In genomic region chr11:33065445-33066178, GRCh38 we compare ENCODE assay signal across 8 cellular contexts.
A peak's percentile ranks its signal among the peaks of the same experiment; 100 is the strongest.
DNase-seq lines count a peak whose midpoint lies in the region; ATAC-seq and TF ChIP-seq lines count a peak whose summit lies in the region.

No MANE protein-coding gene starts in this region.

- H3K4me3 ChIP-seq in HAP-1 (no peak overlapping the region), astrocyte of the spinal cord (ENCODE audit: low read depth, low read length) (no peak overlapping the region)

- in situ Hi-C loops in HAP-1 (cut with MboI; ENCODE audit: low sequenced_read_pairs): no loop called here
- in situ Hi-C loops in astrocyte of the spinal cord (cut with HindIII; ENCODE audit: low sequenced_read_pairs): no loop called here

- no peaks in the 10 kb centered on the region for H3K27me3 ChIP-seq in HAP-1 (ENCODE audit: low read depth)

- H3K4me1 ChIP-seq in HAP-1: no peaks in the 10 kb centered on the region

- no peaks in the 10 kb centered on the region for H3K9me3 ChIP-seq in HAP-1

- TF ChIP-seq CTCF in astrocyte of the spinal cord (IDR thresholded peaks at IDR 0.05; ENCODE audit: low read depth, low read length): peak; percentile 96

- no peak for ATAC-seq in HG03439 (IDR thresholded peaks at IDR 0.05; ENCODE audit: unreplicated experiment)

- peak; percentile 14 for DNase-seq in DMS153 (lab: John Stamatoyannopoulos, UW)
- peak; percentile 82 to 84 for DNase-seq in HAP-1 (ENCODE audit: low spot score in 2 of 2)
- DNase-seq in NCI-H146 (lab: John Stamatoyannopoulos, UW): peak; percentile 64
- peak; percentile 63 for DNase-seq in UCSD-AML1 (lab: John Stamatoyannopoulos, UW; ENCODE audit: unreplicated experiment)
- peak; percentile 65 for DNase-seq in astrocyte of the spinal cord (ENCODE audit: low read depth, low spot score)
- DNase-seq in iPS DF 4.7 (ENCODE audit: extremely low read depth, low spot score): peak; percentile 53
- DNase-seq in stimulated activated CD4-positive, alpha-beta T cell treated with anti-CD3 and anti-CD28 coated beads, Interleukin-12 subunit alpha, Interleukin-12 subunit beta, amount 100 ng/mL, for 24 hours (ENCODE audit: low read depth in 2 of 2): peak; percentile 56 to 63

- H3K36me3 ChIP-seq in HAP-1 (replicated peaks): peaks cover 12% of the 10 kb centered on the region

Comparison
In these comparisons a context has a peak if more than half of its experiments do, and no peak if none do; other contexts are left out.
1. DNase-seq: peak in every context shown above with its lines; median percentile 83 in HAP-1; 65 in astrocyte of the spinal cord; 64 in NCI-H146; 63 in UCSD-AML1; 60 in stimulated activated CD4-positive, alpha-beta T cell treated with anti-CD3 and anti-CD28 coated beads, Interleukin-12 subunit alpha, Interleukin-12 subunit beta, amount 100 ng/mL, for 24 hours; 53 in iPS DF 4.7; 14 in DMS153.